Comparison of ENCODE assay signal across 11 cellular contexts in the genomic region with DNA sequence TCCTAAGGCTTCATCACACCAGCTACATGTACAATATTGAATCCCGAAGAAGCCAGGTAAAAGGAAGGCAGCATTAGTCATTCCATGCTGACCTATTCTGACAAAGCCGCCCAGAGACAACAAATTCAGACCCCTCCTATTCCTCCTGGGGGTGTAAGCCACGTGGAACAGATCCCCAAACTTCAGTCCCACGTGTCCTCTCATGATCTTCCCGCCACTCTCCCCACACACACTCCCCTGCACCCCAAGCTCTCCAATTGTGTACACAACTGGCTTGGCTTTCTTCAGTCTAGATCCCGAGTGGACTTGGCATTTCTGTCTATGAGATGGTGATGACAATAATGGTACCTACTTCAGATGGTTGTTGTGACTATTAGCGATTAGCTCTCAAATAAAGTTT. TPM values are rescaled to one million over a fixed set of nuclear protein-coding genes. Genes with fewer than 3 reads are reported as not detected.
"Had no signal": no experiment of that assay in that cellular context is flagged by ENCODE, and none has a peak within 500 bp of the region (broad histone marks: within the 10 kb centered on the region; RNA-seq: fewer than 3 reads in every experiment).

No MANE protein-coding gene starts in this region.

- H3K27ac ChIP-seq: GM23248 had no signal

- H3K4me1 ChIP-seq: HAP-1 had no signal

- H3K4me3 Mint-ChIP-seq: GM23338, HFFc6 had no signal

- H3K27ac Mint-ChIP-seq: GM23338, HFFc6 had no signal

- DNase-seq: GM23248, GOT3, H7, HCEC 1CT, HFFc6 had no signal

- H2AFZ ChIP-seq: GM23248, GM23338 had no signal

- FAIRE-seq: H1, H54 had no signal

- H3K36me3 ChIP-seq: HAP-1 had no signal

- ATAC-seq: GM23338, HCT116 had no signal

- H3K4me2 ChIP-seq: GM23338 had no signal

- H3K9me3 ChIP-seq: HAP-1 had no signal

- H3K9ac ChIP-seq: GM23248 had no signal

- H3K4me3 ChIP-seq: GM23248, GM23338, HAP-1 had no signal

- H3K9me3 Mint-ChIP-seq: GM23338, HFFc6 had no signal

RNA-seq across cellular contexts. Expression of a gene that starts 8.6 kb away (rescaled TPM):
- total RNA-seq: GM23248, GM23338, H1, H4, H7, HFFc6 had no signal
- polyA plus RNA-seq: GM23248, H1 had no signal

RNA-seq across cellular contexts. Expression of a gene that starts 19.9 kb away (rescaled TPM):
- total RNA-seq: GM23248, HFFc6 had no signal

RNA-seq across cellular contexts. Expression of a gene that starts 54.5 kb away (rescaled TPM):
- total RNA-seq: GM23248, GM23338, H1, H4, H7, HFFc6 had no signal
- polyA plus RNA-seq: GM23248, H1 had no signal
